ENCODE assay signal across 1 cellular context in genomic region chr7:39921505-39922250, GRCh38.
TF ChIP-seq lines count a peak whose summit lies in the region.

No MANE protein-coding gene starts in this region.

TF ChIP-seq in HepG2, 621 proteins besides CTCF, POLR2A, EP300 and RAD21 (continued from another document):
- TF ChIP-seq FOXP4 (CRISPR knock-in tag; IDR thresholded peaks at IDR 0.05) (no peak), TEAD2 (CRISPR knock-in tag; IDR thresholded peaks at IDR 0.05) (no peak), ZNF800 (CRISPR knock-in tag; IDR thresholded peaks at IDR 0.05) (no peak)
